Comparison of ENCODE assay signal across 9 cellular contexts in the genomic region with DNA sequence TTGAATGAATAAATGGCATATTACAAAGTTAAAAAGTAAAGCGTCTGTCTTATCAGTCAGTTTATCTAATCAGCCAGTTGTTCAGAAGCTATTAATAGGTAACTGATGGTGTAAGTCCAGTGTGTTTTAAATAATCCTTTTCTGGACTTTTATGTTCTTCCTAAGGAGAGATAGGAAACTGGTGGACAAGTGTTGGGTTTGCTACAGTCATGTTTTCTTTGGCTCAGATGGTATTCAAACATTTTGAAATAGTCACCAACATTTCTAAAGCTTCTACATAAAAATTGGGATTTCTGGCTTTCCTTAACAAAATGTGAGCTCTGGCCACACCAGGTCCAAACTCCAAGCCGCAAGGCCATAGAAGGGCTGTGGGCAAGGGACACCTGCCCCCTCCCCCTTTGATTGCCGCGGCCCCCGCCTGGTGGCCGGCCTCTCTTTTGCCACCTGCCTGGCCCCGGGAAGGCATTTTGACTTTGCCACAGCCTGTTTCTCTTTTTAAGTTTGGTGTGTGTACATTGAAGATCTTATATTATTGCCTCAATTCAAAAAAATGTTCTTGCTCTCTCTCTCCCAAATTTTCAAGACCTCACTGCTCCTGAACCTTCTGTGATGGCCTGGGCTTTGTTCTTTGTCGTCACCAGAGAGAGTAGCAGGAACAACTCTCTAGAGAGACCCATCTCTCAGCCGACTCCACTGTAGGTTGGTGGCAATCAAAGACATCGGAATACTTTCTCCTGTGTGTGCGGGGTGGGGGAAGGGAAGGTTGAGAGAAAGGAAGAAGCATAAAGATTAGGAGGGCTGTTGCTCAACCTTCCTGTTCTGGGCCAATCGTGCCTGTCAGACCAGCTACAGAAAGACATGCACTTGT.
DNase-seq lines count a peak whose midpoint lies in the region; ATAC-seq and TF ChIP-seq lines count a peak whose summit lies in the region.
"Had no signal": no experiment of that assay in that cellular context is flagged by ENCODE, and none has a peak within 500 bp of the region (broad histone marks: within the 10 kb centered on the region; RNA-seq: fewer than 3 reads in every experiment).

No MANE protein-coding gene starts in this region.

- peak; percentile 80 for ATAC-seq in activated naive CD8-positive, alpha-beta T cell treated with anti-CD3 and anti-CD28 coated beads, Interleukin-2, amount 10 ng/mL, durations not matched to agents 7 days and 5 days (ENCODE audit: low read depth)
- ATAC-seq in GM18870 (IDR thresholded peaks at IDR 0.05; ENCODE audit: unreplicated experiment) = no peak

- H3K9me3 Mint-ChIP-seq in activated naive CD8-positive, alpha-beta T cell treated with anti-CD3 and anti-CD28 coated beads, Interleukin-2, amount 10 ng/mL, durations not matched to agents 7 days and 5 days = no peaks in the 10 kb centered on the region

- H3K4me1 Mint-ChIP-seq in activated naive CD8-positive, alpha-beta T cell treated with anti-CD3 and anti-CD28 coated beads, Interleukin-2, amount 10 ng/mL, durations not matched to agents 7 days and 5 days = peaks cover 29% of the 10 kb centered on the region

- peak overlapping the region; percentile 93 for H3K27ac Mint-ChIP-seq in activated naive CD8-positive, alpha-beta T cell treated with anti-CD3 and anti-CD28 coated beads, Interleukin-2, amount 10 ng/mL, durations not matched to agents 7 days and 5 days

- H3K4me3 ChIP-seq in BE2C (ENCODE audit: low read depth, low read length) = no peak overlapping the region
- H3K4me3 ChIP-seq: skin epidermis had no signal

- H3K27me3 ChIP-seq in BE2C = no peaks in the 10 kb centered on the region

- POLR2A ChIA-PET in activated naive CD8-positive, alpha-beta T cell treated with anti-CD3 and anti-CD28 coated beads, Interleukin-2, amount 10 ng/mL, durations not matched to agents 7 days and 5 days (lab: Charles Lee) = interaction anchor here (0.7 to 1.9 kb wide), 8 partner anchors 13 to 218 kb away, joined by 3 to 7 read pairs (median 4); partner anchors contain the start of gene ZNF217

- no peak for TF ChIP-seq CTCF in BE2C (IDR thresholded peaks at IDR 0.05; ENCODE audit: low read depth, low read length)

- peak overlapping the region; percentile 78 for H3K4me3 Mint-ChIP-seq in activated naive CD8-positive, alpha-beta T cell treated with anti-CD3 and anti-CD28 coated beads, Interleukin-2, amount 10 ng/mL, durations not matched to agents 7 days and 5 days

- H3K27me3 Mint-ChIP-seq in activated naive CD8-positive, alpha-beta T cell treated with anti-CD3 and anti-CD28 coated beads, Interleukin-2, amount 10 ng/mL, durations not matched to agents 7 days and 5 days = no peaks in the 10 kb centered on the region

- peaks cover 14% of the 10 kb centered on the region for H3K4me1 ChIP-seq in BE2C

- H3K36me3 ChIP-seq in BE2C = no peaks in the 10 kb centered on the region

- no peaks in the 10 kb centered on the region for H3K9me3 ChIP-seq in BE2C

- DNase-seq in BE2C (peak; percentile 15), NCI-H526 treated with DMSO at 0.1 percent for 48 hours (lab: John Stamatoyannopoulos, UW) (peak; percentile 41), medulla oblongata (ENCODE audit: extremely low spot score) (peak; percentile 60), NCI-H446 treated with DMSO at 0.1 percent for 48 hours (lab: John Stamatoyannopoulos, UW) (no peak), NCI-H69 (lab: John Stamatoyannopoulos, UW) (no peak), DMS 273 treated with DMSO at 0.1 percent for 48 hours (lab: John Stamatoyannopoulos, UW) (no peak)
- peak; percentile 33 for DNase-seq in activated naive CD8-positive, alpha-beta T cell treated with anti-CD3 and anti-CD28 coated beads, Interleukin-2, amount 10 ng/mL, durations not matched to agents 7 days and 5 days

- H3K36me3 Mint-ChIP-seq in activated naive CD8-positive, alpha-beta T cell treated with anti-CD3 and anti-CD28 coated beads, Interleukin-2, amount 10 ng/mL, durations not matched to agents 7 days and 5 days = no peaks in the 10 kb centered on the region

Comparison
In these comparisons a context has a peak if more than half of its experiments do, and no peak if none do; other contexts are left out.
1. DNase-seq: peak in BE2C (single experiment), NCI-H526 treated with DMSO at 0.1 percent for 48 hours (single experiment), activated naive CD8-positive, alpha-beta T cell treated with anti-CD3 and anti-CD28 coated beads, Interleukin-2, amount 10 ng/mL, durations not matched to agents 7 days and 5 days (single experiment) and medulla oblongata (single experiment); none in NCI-H446 treated with DMSO at 0.1 percent for 48 hours (single experiment), NCI-H69 (single experiment) and DMS 273 treated with DMSO at 0.1 percent for 48 hours (single experiment).